ENCODE assay signal across 9 cellular contexts in genomic region chr4:183960021-183960420, GRCh38. TPM values are rescaled to one million over a fixed set of nuclear protein-coding genes. Genes with fewer than 3 reads are reported as not detected.
DNase-seq lines count a peak whose midpoint lies in the region; ATAC-seq, FAIRE-seq and TF ChIP-seq lines count a peak whose summit lies in the region.
"Had no signal": no experiment of that assay in that cellular context is flagged by ENCODE, and none has a peak within 500 bp of the region (broad histone marks: within the 10 kb centered on the region; RNA-seq: fewer than 3 reads in every experiment).

No MANE protein-coding gene starts in this region.

- no peaks in the 10 kb centered on the region for H3K9me3 ChIP-seq in keratinocyte (ENCODE audit: control insufficient read depth, low read depth, low read length)

- H3K27me3 Mint-ChIP-seq in MCF 10A (ENCODE audit: insufficient read depth, unreplicated experiment) (no peaks in the 10 kb centered on the region), chondrocyte (ENCODE audit: low read depth) (peaks cover 2% of the 10 kb centered on the region)

- CTCF ChIA-PET in MCF 10A (lab: Yijun Ruan, JAX) = no interaction called here

- H3K4me1 ChIP-seq in keratinocyte (ENCODE audit: control insufficient read depth, extremely low read depth, insufficient read depth, low read length) = no peaks in the 10 kb centered on the region

- no TSS peak for BruUV-seq in MCF 10A (replicated peaks; lab: Mats Ljungman, UMichigan)

- H3K79me2 ChIP-seq in keratinocyte (ENCODE audit: control insufficient read depth, insufficient read depth, low read length) = no peaks in the 10 kb centered on the region

- H3K9me1 ChIP-seq in keratinocyte (ENCODE audit: control insufficient read depth, extremely low read depth, insufficient read depth, low read length) = no peaks in the 10 kb centered on the region

- no peaks in the 10 kb centered on the region for H4K20me1 ChIP-seq in keratinocyte (ENCODE audit: control insufficient read depth, extremely low read depth, insufficient read depth, low read length)

- no peak overlapping the region for H3K27ac Mint-ChIP-seq in MCF 10A (ENCODE audit: low read depth, unreplicated experiment)
- no peak overlapping the region for H3K27ac Mint-ChIP-seq in chondrocyte (ENCODE audit: unreplicated experiment)
- H3K27ac Mint-ChIP-seq: T-helper 1 cell treated with Interleukin-12 subunit alpha and Interleukin-12 subunit beta and Interleukin-4 antibody, amounts not matched to agents 30 μg/mL and 1 μg/mL, for 36 hours had no signal

- H3K36me3 Mint-ChIP-seq in MCF 10A (ENCODE audit: insufficient read depth, unreplicated experiment) = no peaks in the 10 kb centered on the region
- no peaks in the 10 kb centered on the region for H3K36me3 Mint-ChIP-seq in chondrocyte (ENCODE audit: low read depth)

- POLR2A ChIA-PET in MCF 10A (lab: Yijun Ruan, JAX) = interaction anchor here (1.2 kb wide), 1 partner anchor 14 kb away, joined by 6 read pairs; no protein-coding TSS in a partner anchor

- H3K27me3 ChIP-seq in keratinocyte (ENCODE audit: control insufficient read depth, extremely low read depth, insufficient read depth, low read length) = no peaks in the 10 kb centered on the region

- H3K36me3 ChIP-seq in keratinocyte (ENCODE audit: control insufficient read depth in 2 of 2, extremely low read depth in 1 of 2, insufficient read depth in 2 of 2, low read length in 2 of 2) = no peaks in the 10 kb centered on the region

- DNase-seq in AG08396 (ENCODE audit: low spot score) (peak; percentile 38), NCI-H1092 treated with DMSO at 0.1 percent for 48 hours (lab: John Stamatoyannopoulos, UW) (peak; percentile 90), MCF 10A (ENCODE audit: unreplicated experiment) (peak; percentile 3), keratinocyte (ENCODE audit: low read depth, low spot score) (no peak), chondrocyte (ENCODE audit: low spot score) (no peak)
- no peak for DNase-seq in stimulated activated CD4-positive, alpha-beta T cell treated with anti-CD3 and anti-CD28 coated beads, Interleukin-4, amount 100 ng/mL, for 4 hours

- H3K4me2 ChIP-seq in keratinocyte (ENCODE audit: control insufficient read depth, extremely low read depth, insufficient read depth, low read depth, low read length) = peak overlapping the region; percentile 24

- no peak for ATAC-seq in GM21737 (IDR thresholded peaks at IDR 0.05; ENCODE audit: unreplicated experiment)
- no peak for ATAC-seq in HG02870 (IDR thresholded peaks at IDR 0.05; ENCODE audit: unreplicated experiment)

- H3K9ac ChIP-seq in keratinocyte (ENCODE audit: control insufficient read depth, extremely low read depth, insufficient read depth, low read length) = no peak overlapping the region

- dilution Hi-C loops in keratinocyte (cut with MboI; ENCODE audit: extremely low pct_ligation_motif_present, low sequenced_read_pairs) = no loop called here

- no peaks in the 10 kb centered on the region for H3K4me1 Mint-ChIP-seq in MCF 10A (ENCODE audit: insufficient read depth, unreplicated experiment)
- no peaks in the 10 kb centered on the region for H3K4me1 Mint-ChIP-seq in chondrocyte (ENCODE audit: low read depth)

- intact Hi-C loops in MCF 10A (cut with micrococcal nuclease) = no loop called here

- H3K9me3 Mint-ChIP-seq in MCF 10A (ENCODE audit: unreplicated experiment) (no peaks in the 10 kb centered on the region), chondrocyte (ENCODE audit: low read depth) (no peaks in the 10 kb centered on the region)
- H3K9me3 Mint-ChIP-seq: T-helper 1 cell treated with Interleukin-12 subunit alpha and Interleukin-12 subunit beta and Interleukin-4 antibody, amounts not matched to agents 30 μg/mL and 1 μg/mL, for 36 hours had no signal

- H3K4me3 ChIP-seq in keratinocyte (ENCODE audit: control insufficient read depth in 2 of 3, extremely low read depth in 1 of 3, insufficient read depth in 2 of 3, low read depth in 1 of 3, low read length in 3 of 3) = no peak overlapping the region

- H3K4me3 Mint-ChIP-seq in MCF 10A (ENCODE audit: unreplicated experiment) (no peak overlapping the region), chondrocyte (ENCODE audit: unreplicated experiment) (no peak overlapping the region)
- H3K4me3 Mint-ChIP-seq: T-helper 1 cell treated with Interleukin-12 subunit alpha and Interleukin-12 subunit beta and Interleukin-4 antibody, amounts not matched to agents 30 μg/mL and 1 μg/mL, for 36 hours had no signal

- peak; percentile 74 for FAIRE-seq in keratinocyte (lab: Jason Lieb, UNC)

- no peak overlapping the region for H3K27ac ChIP-seq in keratinocyte (ENCODE audit: control insufficient read depth, insufficient read depth, low read length)

- H2AFZ ChIP-seq in keratinocyte (ENCODE audit: control insufficient read depth, low read length) = peak overlapping the region; percentile 44

- no peak for TF ChIP-seq CTCF in MCF 10A (IDR thresholded peaks at IDR 0.05; ENCODE audit: unreplicated experiment)
- no peak for TF ChIP-seq CTCF in keratinocyte (optimal IDR thresholded peaks at IDR 0.05 in 1 of 3, IDR thresholded peaks at IDR 0.05 in 1 of 3, conservative IDR thresholded peaks at IDR 0.05 in 1 of 3; ENCODE audit: extremely low read depth in 1 of 3, insufficient read depth in 2 of 3, low read length in 3 of 3)
- no peak for TF ChIP-seq CTCF in chondrocyte (IDR thresholded peaks at IDR 0.05)

RNA-seq across cellular contexts. Expression of gene STOX2, which starts 54.9 kb away (rescaled TPM):
- total RNA-seq in MCF 10A (2022) (1.1 TPM in 2 replicates), chondrocyte (1.6 to 1.9 TPM (median 1.6 TPM) in 3 replicates)
- 0.79 to 2.2 TPM (median 1.6 TPM) in 3 replicates for polyA plus RNA-seq in keratinocyte
- polyA plus RNA-seq in keratinocyte (2011; ENCODE audit: low read depth) = 3.7 TPM
- 0.80 and 1.2 TPM in 2 replicates for polyA plus RNA-seq in keratinocyte (2011; cell fraction: cytosol; rRNA removed)
- polyA plus RNA-seq in keratinocyte (2011; cell fraction: nucleus; rRNA removed) = 3.0 and 4.0 TPM in 2 replicates
- polyA plus RNA-seq in keratinocyte (2012; ENCODE audit: low replicate concordance) = 0.52 and 1.7 TPM in 2 replicates
- polyA minus RNA-seq in keratinocyte = 2.2 to 19.1 TPM (median 11.4 TPM) in 3 replicates
- polyA minus RNA-seq in keratinocyte (2011; cell fraction: cytosol; rRNA and poly(A)+ RNA removed) = 2.7 TPM
- polyA minus RNA-seq in keratinocyte (2011; cell fraction: nucleus; rRNA and poly(A)+ RNA removed) = 7.1 and 8.9 TPM in 2 replicates

Comparison
In these comparisons a context has a peak if more than half of its experiments do, and no peak if none do; other contexts are left out.
1. DNase-seq: peak in AG08396 (single experiment), NCI-H1092 treated with DMSO at 0.1 percent for 48 hours (single experiment) and MCF 10A (single experiment); none in keratinocyte (single experiment), stimulated activated CD4-positive, alpha-beta T cell treated with anti-CD3 and anti-CD28 coated beads, Interleukin-4, amount 100 ng/mL, for 4 hours (0 of 2) and chondrocyte (single experiment).